Comparison of ENCODE assay signal across 27 cellular contexts in the genomic region with DNA sequence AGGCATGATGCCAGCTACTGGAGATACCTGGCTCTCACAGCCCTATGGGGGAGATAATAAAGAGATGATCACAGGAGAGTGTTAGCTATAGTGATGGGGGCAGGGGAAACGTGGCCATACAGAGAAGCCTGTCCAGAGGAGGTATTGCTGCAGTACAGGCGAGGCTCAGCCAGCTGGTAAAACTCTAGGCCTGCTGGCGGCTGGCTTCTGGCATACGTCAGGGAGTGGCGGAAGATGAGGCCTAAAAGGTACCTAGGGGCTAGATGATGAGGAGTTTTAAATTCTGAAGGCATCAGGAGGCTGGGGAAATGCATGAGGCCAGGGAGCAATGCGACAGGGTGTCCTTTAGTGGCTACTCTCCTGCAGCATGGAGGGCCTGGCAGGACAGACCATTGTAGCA.
"Had no signal": no experiment of that assay in that cellular context is flagged by ENCODE, and none has a peak within 500 bp of the region (broad histone marks: within the 10 kb centered on the region; RNA-seq: fewer than 3 reads in every experiment).

No MANE protein-coding gene starts in this region.

- H3K27me3 Mint-ChIP-seq: activated CD4-positive, alpha-beta T cell treated with anti-CD3 and anti-CD28 coated beads for 36 hours; activated CD8-positive, alpha-beta T cell treated with anti-CD3 and anti-CD28 coated beads for 36 hours; activated naive CD4-positive, alpha-beta T cell treated with anti-CD3 and anti-CD28 coated beads, Interleukin-2, amount 50 U/mL, for 24 hours had no signal

- H3K4me3 Mint-ChIP-seq: activated CD4-positive, alpha-beta T cell treated with anti-CD3 and anti-CD28 coated beads for 36 hours; activated CD8-positive, alpha-beta T cell treated with anti-CD3 and anti-CD28 coated beads for 36 hours; activated naive CD4-positive, alpha-beta T cell treated with anti-CD3 and anti-CD28 coated beads, Interleukin-2, amount 50 U/mL, for 24 hours; activated T-helper 1 cell treated with anti-CD3 and anti-CD28 coated beads, Interleukin-12 subunit alpha, Interleukin-12 subunit beta, Interleukin-2, Interleukin-4 antibody, amounts not matched to agents 30 ng/mL and 10 ng/mL and 1 ng/mL, durations not matched to agents 14 hours and 24 hours and 36 hours had no signal

- H3K27me3 ChIP-seq: breast epithelium, MG63, Peyer's patch, SJSA1 had no signal

- H3K4me1 ChIP-seq: breast epithelium, Peyer's patch, SJSA1 had no signal

- H3K27ac ChIP-seq: breast epithelium, Peyer's patch, RWPE1, SJSA1, VCaP had no signal

- H3K27ac Mint-ChIP-seq: activated CD4-positive, alpha-beta T cell treated with anti-CD3 and anti-CD28 coated beads for 36 hours; activated CD8-positive, alpha-beta T cell treated with anti-CD3 and anti-CD28 coated beads for 36 hours; activated naive CD4-positive, alpha-beta T cell treated with anti-CD3 and anti-CD28 coated beads, Interleukin-2, amount 50 U/mL, for 24 hours; activated T-helper 1 cell treated with anti-CD3 and anti-CD28 coated beads, Interleukin-12 subunit alpha, Interleukin-12 subunit beta, Interleukin-2, Interleukin-4 antibody, amounts not matched to agents 30 ng/mL and 10 ng/mL and 1 ng/mL, durations not matched to agents 14 hours and 24 hours and 36 hours had no signal

- DNase-seq: activated CD4-positive, alpha-beta T cell treated with anti-CD3 and anti-CD28 coated beads for 36 hours; activated CD4-positive, alpha-beta T cell treated with anti-CD3 and anti-CD28 coated beads, Interleukin-2, amount 50 U/mL, for 1 hour; activated CD4-positive, CD25-positive, alpha-beta regulatory T cell; activated CD8-positive, alpha-beta memory T cell treated with anti-CD3 and anti-CD28 coated beads, Interleukin-2, amount 50 U/mL, for 4 hours; activated CD8-positive, alpha-beta T cell treated with anti-CD3 and anti-CD28 coated beads for 36 hours; activated effector memory CD4-positive, alpha-beta T cell treated with Interleukin-2 at 50 U/mL for 16 hours; activated naive CD4-positive, alpha-beta T cell; activated T-cell treated with anti-CD3 and anti-CD28 coated beads, Interleukin-2, amount 50 U/mL, for 1 hour; aorta; central memory CD4-positive, alpha-beta T cell; MG63; MV-4-11; NCI-H1105; NCI-H1436 treated with DMSO at 0.1 percent for 48 hours; NCI-H187; NCI-H2081; NCI-H446; NCI-H524; Peyer's patch; Right ventricle myocardium superior; T-helper 1 cell had no signal

- ATAC-seq: activated CD4-positive, alpha-beta T cell treated with anti-CD3 and anti-CD28 coated beads for 36 hours; activated CD8-positive, alpha-beta T cell treated with anti-CD3 and anti-CD28 coated beads for 36 hours had no signal

- H3K4me1 Mint-ChIP-seq: activated CD4-positive, alpha-beta T cell treated with anti-CD3 and anti-CD28 coated beads for 36 hours had no signal

- H3K4me3 ChIP-seq: breast epithelium, MG63, Peyer's patch, SJSA1 had no signal

- H3K36me3 ChIP-seq: breast epithelium, MG63 had no signal
